ENCODE assay signal across 18 cellular contexts in genomic region chr20:37446286-37447032, GRCh38.
A peak's percentile ranks its signal among the peaks of the same experiment; 100 is the strongest.
DNase-seq lines count a peak whose midpoint lies in the region; ATAC-seq, FAIRE-seq and TF ChIP-seq lines count a peak whose summit lies in the region.
"Had no signal": no experiment of that assay in that cellular context is flagged by ENCODE, and none has a peak within 500 bp of the region (broad histone marks: within the 10 kb centered on the region; RNA-seq: fewer than 3 reads in every experiment).

No MANE protein-coding gene starts in this region.

- H2BK120ac ChIP-seq in H1 (replicated peaks; ENCODE audit: low read depth, low read length) (no peak overlapping the region), neuronal stem cell (ENCODE audit: low read depth, low read length) (no peak overlapping the region)

- H3K23ac ChIP-seq in H1 (ENCODE audit: insufficient read length) = no peak overlapping the region
- H3K23ac ChIP-seq in neuronal stem cell (ENCODE audit: low read depth, low read length, poor library complexity) = no peak overlapping the region

- POLR2A ChIA-PET in H1 (lab: Charles Lee; ENCODE audit: partially characterized antibody) = no interaction called here

- H3K4ac ChIP-seq in H1 (replicated peaks; ENCODE audit: insufficient read length, low read depth, low read length) = no peak overlapping the region
- no peak overlapping the region for H3K4ac ChIP-seq in neuronal stem cell (ENCODE audit: low read length)

- H3K56ac ChIP-seq in H1 (replicated peaks; ENCODE audit: insufficient read length, low read depth, low read length) = no peak overlapping the region

- intact Hi-C loops in body of pancreas (cut with DNase I) = no loop called here

- H3K27me3 ChIP-seq in RWPE2 (ENCODE audit: insufficient read depth, poor library complexity, severe bottlenecking) = no peaks in the 10 kb centered on the region
- 0 out of 7 replicates have a peak, but pooled peaks cover 0 to 3% (median 0%) of the 10 kb centered on the region in 4 experiments for H3K27me3 ChIP-seq in H1 (replicated peaks in 1 of 4; ENCODE audit: control insufficient read depth in 3 of 4, extremely low read depth in 1 of 4, insufficient read depth in 3 of 4, low read length in 3 of 4)
- peaks cover 0 to 23% (median 0%) of the 10 kb centered on the region in 3 experiments for H3K27me3 ChIP-seq in neuronal stem cell (ENCODE audit: control insufficient read depth in 3 of 3, insufficient read depth in 3 of 3, low read depth in 1 of 3, low read length in 3 of 3)
- H3K27me3 ChIP-seq in body of pancreas = no peaks in the 10 kb centered on the region
- H3K27me3 ChIP-seq: BLaER1 had no signal

- no peak overlapping the region for H3K4me2 ChIP-seq in H1 (ENCODE audit: insufficient read depth in 1 of 2, low read depth in 2 of 2, low read length in 2 of 2)
- H3K4me2 ChIP-seq in neuronal stem cell (ENCODE audit: insufficient read depth, low read length, poor library complexity, severe bottlenecking) = no peak overlapping the region
- H3K4me2 ChIP-seq: BLaER1 had no signal

- no peaks in the 10 kb centered on the region for H3K79me2 ChIP-seq in H1 (ENCODE audit: control insufficient read depth in 1 of 2, insufficient read depth in 2 of 2, low read length in 2 of 2)

- TF ChIP-seq EP300 in H1 (IDR thresholded peaks at IDR 0.05; ENCODE audit: borderline replicate concordance in 1 of 2, low read depth in 2 of 2, low read length in 2 of 2) = no peak

- WGBS in H1 (ENCODE audit: extremely low coverage in 1 of 2, insufficient coverage in 1 of 2, insufficient read length in 1 of 2, insufficient replicate concordance in 2 of 2, low coverage in 1 of 2, low lambda C conversion rate in 2 of 2, missing lambda C conversion rate in 1 of 2), 2 experiments = 73 to 97% methylated on average over 1 to 5 of the region's 5 CpGs
- WGBS in neuronal stem cell (ENCODE audit: extremely low coverage in 2 of 2, insufficient read length in 2 of 2, insufficient replicate concordance in 1 of 2), 2 donors = 99 to 100% methylated on average over 2 of the region's 5 CpGs
- WGBS in body of pancreas, 2 donors = 64 to 70% methylated on average over 5 of the region's 5 CpGs

- H3K27ac ChIP-seq in RWPE2 (ENCODE audit: poor library complexity, severe bottlenecking) = no peak overlapping the region
- no peak overlapping the region for H3K27ac ChIP-seq in H1 (ENCODE audit: low read depth, low read length)
- H3K27ac ChIP-seq in neuronal stem cell (replicated peaks; ENCODE audit: low read length) = no peak overlapping the region
- no peak overlapping the region for H3K27ac ChIP-seq in body of pancreas
- H3K27ac ChIP-seq: 22Rv1, BLaER1 had no signal

- FAIRE-seq in H1 (lab: Jason Lieb, UNC) = no peak
- FAIRE-seq: GM12892 had no signal

- ATAC-seq in RWPE2 (ENCODE audit: low read depth) (no peak), body of pancreas (no peak)

- 0 out of 2 replicates have a peak overlapping the region, but pooled peaks have one; percentile 7 for H2BK12ac ChIP-seq in H1 (ENCODE audit: low read depth, low read length)
- H2BK12ac ChIP-seq in neuronal stem cell (ENCODE audit: low read length) = no peak overlapping the region

- TF ChIP-seq CTCF in RWPE2 (IDR thresholded peaks at IDR 0.05; ENCODE audit: poor library complexity, severe bottlenecking) (no peak), H1 (IDR thresholded peaks at IDR 0.05; ENCODE audit: control extremely low read depth in 1 of 3, insufficient read depth in 1 of 3, low read depth in 1 of 3, low read length in 3 of 3) (no peak), body of pancreas (IDR thresholded peaks at IDR 0.05) (no peak)

- H3K14ac ChIP-seq in H1 (ENCODE audit: insufficient read length) = no peak overlapping the region
- no peak overlapping the region for H3K14ac ChIP-seq in neuronal stem cell (ENCODE audit: low read length)

- H2BK5ac ChIP-seq in H1 (ENCODE audit: low read depth, low read length) (no peak overlapping the region), neuronal stem cell (ENCODE audit: low read length) (no peak overlapping the region)

- H3K4me3 ChIP-seq in RWPE2 (ENCODE audit: severe bottlenecking) = no peak overlapping the region
- H3K4me3 ChIP-seq in H1 (ENCODE audit: extremely low read depth in 1 of 4, insufficient read depth in 2 of 4, low read depth in 3 of 4, low read length in 4 of 4) = no peak overlapping the region
- H3K4me3 ChIP-seq in neuronal stem cell (ENCODE audit: low read length in 2 of 2) = no peak overlapping the region
- H3K4me3 ChIP-seq in body of pancreas = no peak overlapping the region
- H3K4me3 ChIP-seq: BLaER1 had no signal

- H3K79me1 ChIP-seq in H1 (ENCODE audit: low read depth, low read length) (no peaks in the 10 kb centered on the region), neuronal stem cell (ENCODE audit: low read depth, low read length) (no peaks in the 10 kb centered on the region)

- DNase-seq in NCI-H146 (lab: John Stamatoyannopoulos, UW) = peak; percentile 34
- no peak for DNase-seq in NCI-H146 treated with DMSO at 0.1 percent for 48 hours (lab: John Stamatoyannopoulos, UW; ENCODE audit: unreplicated experiment)
- DNase-seq in RWPE2 (ENCODE audit: low spot score) = peak; percentile 55
- no peak for DNase-seq in H1 (ENCODE audit: low read depth in 1 of 2, low spot score in 2 of 2)
- no peak for DNase-seq in neuronal stem cell (ENCODE audit: low spot score)
- DNase-seq in A172 (ENCODE audit: low spot score) = no peak
- no peak for DNase-seq in SHP77 treated with DMSO at 0.1 percent for 48 hours (lab: John Stamatoyannopoulos, UW)
- DNase-seq in body of pancreas = no peak
- DNase-seq: AML-193; Caco-2; CD8-positive, alpha-beta memory T cell; DND-41; GDM1; GOT3; HCEC 1CT had no signal

- no peak overlapping the region for H3K18ac ChIP-seq in H1 (ENCODE audit: extremely low read depth, low read length)
- no peak overlapping the region for H3K18ac ChIP-seq in neuronal stem cell (ENCODE audit: low read length)

- no peaks in the 10 kb centered on the region for H3K36me3 ChIP-seq in RWPE2 (ENCODE audit: low read depth)
- H3K36me3 ChIP-seq in H1 (ENCODE audit: control insufficient read depth in 2 of 4, insufficient read depth in 4 of 4, low read length in 3 of 4) = no peaks in the 10 kb centered on the region
- no peaks in the 10 kb centered on the region for H3K36me3 ChIP-seq in neuronal stem cell (replicated peaks in 1 of 2; ENCODE audit: control insufficient read depth in 2 of 2, insufficient read depth in 2 of 2, low read length in 2 of 2)
- no peaks in the 10 kb centered on the region for H3K36me3 ChIP-seq in body of pancreas (replicated peaks in 1 of 2; ENCODE audit: insufficient read depth in 1 of 2, low read depth in 2 of 2)
- H3K36me3 ChIP-seq: BLaER1 had no signal

- H4K8ac ChIP-seq in H1 (ENCODE audit: extremely low read depth, insufficient read depth, low read length) (peak overlapping the region; percentile 18; the same call in 1 of the 2 replicates), neuronal stem cell (ENCODE audit: low read depth, low read length) (no peak overlapping the region)

- H2AK5ac ChIP-seq in H1 (ENCODE audit: low read depth, low read length) (no peak overlapping the region), neuronal stem cell (ENCODE audit: low read depth, low read length) (no peak overlapping the region)

- H3K23me2 ChIP-seq in H1 (ENCODE audit: low read depth, low read length) = peaks cover 14% of the 10 kb centered on the region; the same call in 1 of the 2 replicates

- H4K91ac ChIP-seq in H1 (replicated peaks; ENCODE audit: insufficient read length, low read length) (no peak overlapping the region), neuronal stem cell (ENCODE audit: low read depth, low read length, poor library complexity) (no peak overlapping the region)

- TF ChIP-seq POLR2A in H1 (IDR thresholded peaks at IDR 0.05; ENCODE audit: control extremely low read depth in 1 of 2, low read depth in 2 of 2, low read length in 2 of 2) = no peak
- no peak for TF ChIP-seq POLR2A in body of pancreas (IDR thresholded peaks at IDR 0.05)

- no peak overlapping the region for H4K5ac ChIP-seq in H1 (ENCODE audit: insufficient read length, low read depth, low read length)

- H4K20me1 ChIP-seq in H1 (replicated peaks in 1 of 2; ENCODE audit: control insufficient read depth in 1 of 2, insufficient read depth in 2 of 2, low read length in 2 of 2) = peaks cover 0 to 4% of the 10 kb centered on the region in 2 experiments
- H4K20me1 ChIP-seq: BLaER1 had no signal

- H3K9me3 ChIP-seq in RWPE2 (ENCODE audit: severe bottlenecking) (no peaks in the 10 kb centered on the region), H1 (ENCODE audit: insufficient read depth in 2 of 2, low read depth in 1 of 2, low read length in 1 of 2) (no peaks in the 10 kb centered on the region), neuronal stem cell (replicated peaks in 1 of 2; ENCODE audit: control insufficient read depth in 2 of 2, insufficient read depth in 1 of 2, low read depth in 1 of 2, low read length in 2 of 2) (peaks cover 0 to 2% of the 10 kb centered on the region in 2 donors), body of pancreas (no peaks in the 10 kb centered on the region)
- H3K9me3 ChIP-seq: BLaER1, Caco-2 had no signal

- no peak overlapping the region for H2BK20ac ChIP-seq in H1 (ENCODE audit: low read length)

- no peak for TF ChIP-seq RAD21 in H1 (IDR thresholded peaks at IDR 0.05 in 1 of 2, conservative IDR thresholded peaks at IDR 0.05 in 1 of 2; ENCODE audit: low read depth in 2 of 2, low read length in 2 of 2)

- no peak overlapping the region for H3K9ac ChIP-seq in H1 (replicated peaks in 1 of 4; ENCODE audit: extremely low read depth in 1 of 4, low read depth in 3 of 4, low read length in 3 of 4)
- no peak overlapping the region for H3K9ac ChIP-seq in neuronal stem cell (ENCODE audit: low read depth, low read length, poor library complexity)
- H3K9ac ChIP-seq: BLaER1 had no signal

- H2BK15ac ChIP-seq in H1 (ENCODE audit: low read length) (no peak overlapping the region), neuronal stem cell (ENCODE audit: low read length) (peak overlapping the region; percentile 3)

- H3K4me1 ChIP-seq in RWPE2 (ENCODE audit: insufficient read depth, poor library complexity, severe bottlenecking) (no peaks in the 10 kb centered on the region), H1 (replicated peaks in 1 of 4; ENCODE audit: control insufficient read depth in 3 of 4, insufficient read depth in 4 of 4, low read length in 3 of 4) (no peaks in the 10 kb centered on the region; a peak in 1 of 7 replicates), neuronal stem cell (ENCODE audit: control insufficient read depth in 2 of 2, insufficient read depth in 1 of 2, low read depth in 1 of 2, low read length in 2 of 2) (peaks cover 2 to 5% of the 10 kb centered on the region in 2 donors), body of pancreas (no peaks in the 10 kb centered on the region)
- H3K4me1 ChIP-seq: Caco-2 had no signal

- CTCF ChIA-PET in H1 (lab: Charles Lee; ENCODE audit: partially characterized antibody) = interaction anchor here (0.5 to 1.1 kb wide), 2 partner anchors 47 to 88 kb away, joined by 3 read pairs; no protein-coding TSS in a partner anchor

- H2AFZ ChIP-seq in H1 (ENCODE audit: low read length) (no peak overlapping the region), neuronal stem cell (ENCODE audit: low read length) (no peak overlapping the region)

TF ChIP-seq in H1, 55 proteins besides CTCF, POLR2A, EP300 and RAD21:
- no peak for TF ChIP-seq RBBP5 (IDR thresholded peaks at IDR 0.05; ENCODE audit: borderline replicate concordance, low read depth, low read length)

Comparison
In these comparisons a context has a peak if more than half of its experiments do, and no peak if none do; other contexts are left out.
1. DNase-seq: peak in NCI-H146 (single experiment) and RWPE2 (single experiment); none in NCI-H146 treated with DMSO at 0.1 percent for 48 hours (single experiment), H1 (0 of 2), neuronal stem cell (single experiment), A172 (single experiment), SHP77 treated with DMSO at 0.1 percent for 48 hours (single experiment) and body of pancreas (0 of 4).